Comparison of ENCODE assay signal across 15 cellular contexts in the genomic region with DNA sequence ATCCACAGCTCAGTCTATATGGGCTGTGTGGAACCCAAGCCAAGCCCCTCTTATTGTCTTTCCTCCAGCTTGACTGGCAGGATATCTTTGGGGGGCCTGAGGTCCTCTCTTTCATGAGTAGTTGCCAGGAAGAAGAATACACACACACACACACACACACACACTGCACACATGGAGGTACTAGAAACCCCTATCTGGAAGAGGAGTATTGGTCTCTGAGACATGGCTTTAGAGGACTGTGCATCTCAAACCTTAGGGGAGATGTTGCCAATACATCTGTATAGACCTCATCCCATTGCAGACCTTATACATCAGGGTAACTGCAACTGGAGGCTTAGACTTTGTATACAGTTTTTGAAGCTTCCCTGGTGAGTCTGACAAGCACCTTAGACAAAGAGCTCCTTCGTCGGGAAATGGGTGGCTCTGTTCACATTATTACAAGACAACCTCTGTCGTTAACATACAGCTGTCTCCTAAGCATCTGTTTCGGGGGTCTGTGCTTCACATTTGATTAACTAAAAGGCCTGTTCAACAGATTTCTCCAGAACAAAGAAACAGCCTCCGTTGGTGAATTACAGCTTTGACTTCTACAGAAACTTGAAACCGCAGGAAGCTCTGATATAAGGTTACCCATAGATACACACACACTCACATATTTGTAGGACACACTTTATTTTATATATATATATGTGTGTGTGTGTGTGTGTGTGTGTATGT. TPM values are rescaled to one million over a fixed set of nuclear protein-coding genes. Genes with fewer than 3 reads are reported as not detected.
"Had no signal": no experiment of that assay in that cellular context is flagged by ENCODE, and none has a peak within 500 bp of the region (broad histone marks: within the 10 kb centered on the region; RNA-seq: fewer than 3 reads in every experiment).

No MANE protein-coding gene starts in this region.

- H3K27ac Mint-ChIP-seq: activated naive CD8-positive, alpha-beta T cell treated with anti-CD3 and anti-CD28 coated beads, Interleukin-2, amount 10 ng/mL, durations not matched to agents 7 days and 5 days; nephron progenitor cell had no signal

- DNase-seq: activated CD4-positive, alpha-beta T cell treated with anti-CD3 and anti-CD28 coated beads, Interleukin-2, amount 50 U/mL, for 4 hours; activated naive CD4-positive, alpha-beta T cell; activated naive CD8-positive, alpha-beta T cell treated with anti-CD3 and anti-CD28 coated beads, Interleukin-2, amount 10 ng/mL, durations not matched to agents 7 days and 5 days; activated T-cell treated with anti-CD3 and anti-CD28 coated beads for 4 hours; brain microvascular endothelial cell; cerebellar nuclear complex; effector memory CD4-positive, alpha-beta T cell; foreskin fibroblast; hypothalamus; mesenchymal stem cell; nephron progenitor cell; psoas muscle; stimulated activated CD4-positive, alpha-beta T cell treated with anti-CD3 and anti-CD28 coated beads, Interleukin-1b, Interleukin-23, amount 100 ng/mL, for 48 hours; stomach; T-helper 9 cell had no signal

- H3K4me3 Mint-ChIP-seq: activated naive CD8-positive, alpha-beta T cell treated with anti-CD3 and anti-CD28 coated beads, Interleukin-2, amount 10 ng/mL, durations not matched to agents 7 days and 5 days; nephron progenitor cell had no signal

- H3K4me1 Mint-ChIP-seq: activated naive CD8-positive, alpha-beta T cell treated with anti-CD3 and anti-CD28 coated beads, Interleukin-2, amount 10 ng/mL, durations not matched to agents 7 days and 5 days had no signal

- H3K36me3 Mint-ChIP-seq: activated naive CD8-positive, alpha-beta T cell treated with anti-CD3 and anti-CD28 coated beads, Interleukin-2, amount 10 ng/mL, durations not matched to agents 7 days and 5 days had no signal

RNA-seq across cellular contexts. Expression of gene ENTREP1, which starts 5.5 kb away (rescaled TPM):
- total RNA-seq: activated naive CD8-positive, alpha-beta T cell treated with anti-CD3 and anti-CD28 coated beads, Interleukin-2, amount 10 ng/mL, durations not matched to agents 7 days and 5 days had no signal
